In the genomic region with DNA sequence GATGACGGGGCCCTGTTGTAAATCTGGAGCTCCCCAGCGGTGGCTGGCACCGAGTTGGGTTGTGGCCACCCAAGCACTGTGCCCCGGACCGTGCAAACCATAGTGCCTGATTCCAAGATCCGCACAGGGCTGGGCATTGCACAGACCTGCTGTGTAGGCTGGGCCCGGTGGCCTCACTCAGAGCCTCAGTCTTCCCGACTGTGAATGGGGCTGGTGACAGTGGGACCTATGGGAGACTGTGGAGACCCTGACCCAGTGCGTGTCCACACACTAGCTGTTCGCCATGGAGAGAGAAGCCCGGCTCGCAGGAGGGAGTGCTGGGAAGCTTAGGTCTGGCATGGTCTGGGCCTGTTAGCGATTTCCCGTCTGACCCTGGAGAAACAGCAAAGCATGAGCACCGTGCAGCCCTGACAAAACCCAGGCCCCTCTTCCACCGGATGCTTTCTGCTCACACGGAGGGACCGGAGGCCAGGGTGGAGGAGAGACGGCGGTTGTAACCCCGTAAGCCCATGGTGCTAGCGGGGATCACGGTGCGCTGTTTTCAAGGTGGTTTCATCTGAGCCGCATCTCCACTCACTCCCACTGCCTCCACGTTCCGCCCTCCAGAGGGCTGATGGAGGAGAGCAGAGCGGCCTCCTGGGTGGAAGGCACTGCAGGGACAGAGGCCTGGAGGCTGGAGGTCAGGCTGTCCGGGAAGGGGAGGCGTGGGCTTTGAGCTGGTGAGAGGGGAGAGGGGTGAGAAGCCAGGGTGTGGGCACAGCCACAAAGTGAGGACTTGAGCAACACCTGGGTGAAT, we compare ENCODE assay signal across 15 cellular contexts.
"Had no signal": no experiment of that assay in that cellular context is flagged by ENCODE, and none has a peak within 500 bp of the region (broad histone marks: within the 10 kb centered on the region; RNA-seq: fewer than 3 reads in every experiment).

No MANE protein-coding gene starts in this region.

- H3K27me3 Mint-ChIP-seq: activated CD4-positive, alpha-beta memory T cell treated with anti-CD3 and anti-CD28 coated beads for 36 hours; activated CD4-positive, alpha-beta T cell treated with anti-CD3 and anti-CD28 coated beads for 36 hours; activated naive CD4-positive, alpha-beta T cell treated with anti-CD3 and anti-CD28 coated beads, Interleukin-2, amount 50 U/mL, for 24 hours; activated T-cell treated with anti-CD3 and anti-CD28 coated beads, Interleukin-2, amount 50 U/mL, for 24 hours had no signal

- H3K4me3 ChIP-seq: psoas muscle, spleen had no signal

- H3K27ac Mint-ChIP-seq: activated CD4-positive, alpha-beta memory T cell treated with anti-CD3 and anti-CD28 coated beads for 36 hours; activated CD4-positive, alpha-beta T cell treated with anti-CD3 and anti-CD28 coated beads for 36 hours; activated naive CD4-positive, alpha-beta T cell treated with anti-CD3 and anti-CD28 coated beads, Interleukin-2, amount 50 U/mL, for 24 hours; activated T-cell treated with anti-CD3 and anti-CD28 coated beads, Interleukin-2, amount 50 U/mL, for 24 hours; immature natural killer cell had no signal

- H3K9me3 ChIP-seq: psoas muscle, spleen had no signal

- H3K9me3 Mint-ChIP-seq: activated CD4-positive, alpha-beta memory T cell treated with anti-CD3 and anti-CD28 coated beads for 36 hours; activated naive CD4-positive, alpha-beta T cell treated with anti-CD3 and anti-CD28 coated beads, Interleukin-2, amount 50 U/mL, for 24 hours; activated T-cell treated with anti-CD3 and anti-CD28 coated beads, Interleukin-2, amount 50 U/mL, for 24 hours; immature natural killer cell; nephron had no signal

- H3K27ac ChIP-seq: brain microvascular endothelial cell, foreskin keratinocyte, psoas muscle, spleen had no signal

- H3K36me3 Mint-ChIP-seq: activated CD4-positive, alpha-beta memory T cell treated with anti-CD3 and anti-CD28 coated beads for 36 hours; activated naive CD4-positive, alpha-beta T cell treated with anti-CD3 and anti-CD28 coated beads, Interleukin-2, amount 50 U/mL, for 24 hours had no signal

- H3K4me1 ChIP-seq: psoas muscle had no signal

- ATAC-seq: activated CD4-positive, alpha-beta T cell treated with anti-CD3 and anti-CD28 coated beads for 36 hours; sciatic nerve had no signal

- H3K27me3 ChIP-seq: brain microvascular endothelial cell, foreskin keratinocyte had no signal

- H3K4me1 Mint-ChIP-seq: activated CD4-positive, alpha-beta T cell treated with anti-CD3 and anti-CD28 coated beads for 36 hours; activated naive CD4-positive, alpha-beta T cell treated with anti-CD3 and anti-CD28 coated beads, Interleukin-2, amount 50 U/mL, for 24 hours; immature natural killer cell had no signal

- H3K4me3 Mint-ChIP-seq: activated CD4-positive, alpha-beta memory T cell treated with anti-CD3 and anti-CD28 coated beads for 36 hours; activated CD4-positive, alpha-beta T cell treated with anti-CD3 and anti-CD28 coated beads for 36 hours; activated naive CD4-positive, alpha-beta T cell treated with anti-CD3 and anti-CD28 coated beads, Interleukin-2, amount 50 U/mL, for 24 hours; activated T-cell treated with anti-CD3 and anti-CD28 coated beads, Interleukin-2, amount 50 U/mL, for 24 hours; immature natural killer cell had no signal

- DNase-seq: activated CD4-positive, alpha-beta memory T cell treated with anti-CD3 and anti-CD28 coated beads for 36 hours; activated CD4-positive, alpha-beta T cell treated with anti-CD3 and anti-CD28 coated beads for 36 hours; activated effector memory CD4-positive, alpha-beta T cell treated with Interleukin-2 at 50 U/mL for 16 hours; activated T-cell treated with anti-CD3 and anti-CD28 coated beads, Interleukin-2, amount 50 U/mL, for 24 hours; amygdala; brain microvascular endothelial cell; cortex of kidney; effector CD8-positive, alpha-beta T cell; immature natural killer cell; psoas muscle; spleen had no signal
